Comparison of ENCODE assay signal across 12 cellular contexts in genomic region chr12:38775457-38775856, GRCh38.
DNase-seq lines count a peak whose midpoint lies in the region; ATAC-seq and TF ChIP-seq lines count a peak whose summit lies in the region.
"Had no signal": no experiment of that assay in that cellular context is flagged by ENCODE, and none has a peak within 500 bp of the region (broad histone marks: within the 10 kb centered on the region; RNA-seq: fewer than 3 reads in every experiment).

No MANE protein-coding gene starts in this region.

- H3K4me3 ChIP-seq in KMS-11 (IDR thresholded peaks at IDR 0.05; ENCODE audit: insufficient read depth, low read depth, low read length), result no peak overlapping the region
- H3K4me3 ChIP-seq in GM23338, result no peak overlapping the region
- no peak overlapping the region for H3K4me3 ChIP-seq in Karpas-422 (ENCODE audit: low read length)
- H3K4me3 ChIP-seq: left lung, vagina had no signal

- H3K27me3 Mint-ChIP-seq in GM23338 (ENCODE audit: insufficient read depth, low read depth, poor library complexity), result no peaks in the 10 kb centered on the region
- H3K27me3 Mint-ChIP-seq: progenitor cell of endocrine pancreas had no signal

- no peak overlapping the region for H3K4me3 Mint-ChIP-seq in GM23338

- H3K27ac Mint-ChIP-seq in GM23338, result no peak overlapping the region
- H3K27ac Mint-ChIP-seq: progenitor cell of endocrine pancreas had no signal

- H3K9me2 ChIP-seq in GM23338 (ENCODE audit: insufficient read depth), result no peaks in the 10 kb centered on the region
- no peaks in the 10 kb centered on the region for H3K9me2 ChIP-seq in Karpas-422 (replicated peaks; ENCODE audit: insufficient read depth, low read length)

- H3K27me3 ChIP-seq in KMS-11 (ENCODE audit: insufficient read depth, low read depth) (no peaks in the 10 kb centered on the region), GM23338 (ENCODE audit: insufficient read depth) (no peaks in the 10 kb centered on the region), Karpas-422 (ENCODE audit: low read length) (no peaks in the 10 kb centered on the region)
- H3K27me3 ChIP-seq: left lung, vagina had no signal

- DNase-seq in stimulated activated CD4-positive, alpha-beta T cell treated with anti-CD3 and anti-CD28 coated beads, Interleukin-2, amount 100 ng/mL, for 24 hours, result no peak
- no peak for DNase-seq in GM23338 (ENCODE audit: low spot score)
- DNase-seq in T-helper 9 cell, result no peak
- DNase-seq in Karpas-422, result no peak
- DNase-seq: NCI-H345 had no signal

- ATAC-seq in GM18511 (IDR thresholded peaks at IDR 0.05; ENCODE audit: unreplicated experiment), result peak; percentile 95
- peak; percentile 92 for ATAC-seq in GM19463 (IDR thresholded peaks at IDR 0.05; ENCODE audit: unreplicated experiment)
- peak; percentile 98 for ATAC-seq in HG02938 (IDR thresholded peaks at IDR 0.05; ENCODE audit: unreplicated experiment)
- ATAC-seq in GM23338, result no peak
- ATAC-seq: left lung had no signal

- H3K9me3 ChIP-seq in Karpas-422 (ENCODE audit: low read length), result peaks cover 14% of the 10 kb centered on the region
- H3K9me3 ChIP-seq: vagina had no signal

- no peak overlapping the region; the same call in 1 of the 2 replicates for H3K9ac ChIP-seq in KMS-11
- no peak overlapping the region for H3K9ac ChIP-seq in Karpas-422 (ENCODE audit: low read length)

- H3K36me3 ChIP-seq in KMS-11 (ENCODE audit: insufficient read depth) (no peaks in the 10 kb centered on the region), GM23338 (ENCODE audit: insufficient read depth) (no peaks in the 10 kb centered on the region), Karpas-422 (ENCODE audit: insufficient read depth, low read length) (no peaks in the 10 kb centered on the region)
- H3K36me3 ChIP-seq: left lung, vagina had no signal

- no peaks in the 10 kb centered on the region for H3F3A ChIP-seq in GM23338 (replicated peaks; ENCODE audit: low read depth)

- H3K4me1 Mint-ChIP-seq in GM23338, result no peaks in the 10 kb centered on the region

- no peaks in the 10 kb centered on the region for H3K79me2 ChIP-seq in KMS-11 (ENCODE audit: insufficient read depth, low read depth)
- no peaks in the 10 kb centered on the region for H3K79me2 ChIP-seq in GM23338 (replicated peaks; ENCODE audit: insufficient read depth)
- H3K79me2 ChIP-seq in Karpas-422 (ENCODE audit: low read length), result no peaks in the 10 kb centered on the region

- H3K27ac ChIP-seq in KMS-11, result peak overlapping the region; percentile 47
- H3K27ac ChIP-seq in GM23338 (ENCODE audit: low read depth), result no peak overlapping the region
- no peak overlapping the region for H3K27ac ChIP-seq in Karpas-422 (ENCODE audit: low read length)
- H3K27ac ChIP-seq: left lung, vagina had no signal

- H4K20me1 ChIP-seq in KMS-11 (ENCODE audit: insufficient read depth) (no peaks in the 10 kb centered on the region), GM23338 (replicated peaks; ENCODE audit: insufficient read depth) (no peaks in the 10 kb centered on the region), Karpas-422 (ENCODE audit: insufficient read depth, low read depth, low read length) (no peaks in the 10 kb centered on the region)

- H3K36me3 Mint-ChIP-seq in GM23338 (ENCODE audit: low read depth), result peaks cover 9% of the 10 kb centered on the region; the same call in 2 of the 3 replicates

- peak overlapping the region; percentile 49 for H3K4me2 ChIP-seq in KMS-11
- no peak overlapping the region for H3K4me2 ChIP-seq in GM23338
- no peak overlapping the region for H3K4me2 ChIP-seq in Karpas-422 (ENCODE audit: low read depth, low read length, poor library complexity, severe bottlenecking)

- TF ChIP-seq CTCF in KMS-11 (conservative IDR thresholded peaks at IDR 0.05; ENCODE audit: low read depth, low read length) (no peak), GM23338 (conservative IDR thresholded peaks at IDR 0.05; ENCODE audit: low read depth in 2 of 2) (no peak)

- H3K4me1 ChIP-seq in KMS-11 (ENCODE audit: low read depth, poor library complexity, severe bottlenecking) (peaks cover 52% of the 10 kb centered on the region), GM23338 (ENCODE audit: insufficient read depth) (no peaks in the 10 kb centered on the region), Karpas-422 (ENCODE audit: low read length) (no peaks in the 10 kb centered on the region)
- H3K4me1 ChIP-seq: vagina had no signal

- H2AFZ ChIP-seq in KMS-11 (ENCODE audit: low read depth) (no peak overlapping the region), GM23338 (no peak overlapping the region), Karpas-422 (ENCODE audit: low read length) (no peak overlapping the region)

- H3K9me3 Mint-ChIP-seq in GM23338, result peaks cover 7% of the 10 kb centered on the region

TF ChIP-seq in GM23338, 12 proteins besides CTCF, POLR2A, EP300 and RAD21 (continues in another document):
- no peak for TF ChIP-seq EZH2phosphoT487 (IDR thresholded peaks at IDR 0.05; ENCODE audit: unreplicated experiment)
- no peak for TF ChIP-seq EZH2 (IDR thresholded peaks at IDR 0.05; ENCODE audit: low read depth, unreplicated experiment)
- TF ChIP-seq ZNF114 (CRISPR knock-in tag; IDR thresholded peaks at IDR 0.05), result no peak
- no peak for TF ChIP-seq JUNB (IDR thresholded peaks at IDR 0.05; ENCODE audit: unreplicated experiment)
- no peak for TF ChIP-seq ETS1 (IDR thresholded peaks at IDR 0.05)
- TF ChIP-seq ZNF331 (CRISPR knock-in tag; IDR thresholded peaks at IDR 0.05; ENCODE audit: low read depth), result no peak
- no peak for TF ChIP-seq POLR2AphosphoS5 (IDR thresholded peaks at IDR 0.05; ENCODE audit: low read depth)
- TF ChIP-seq CREB1 (CRISPR knock-in tag; IDR thresholded peaks at IDR 0.05; ENCODE audit: low read depth), result no peak
- no peak for TF ChIP-seq NANOG (IDR thresholded peaks at IDR 0.05; ENCODE audit: borderline replicate concordance)
- TF ChIP-seq ZNF462 (CRISPR knock-in tag; IDR thresholded peaks at IDR 0.05), result no peak
